In genomic region chr1:94572780-94573179, GRCh38 we compare ENCODE assay signal across 22 cellular contexts. TPM values are rescaled to one million over a fixed set of nuclear protein-coding genes. Genes with fewer than 3 reads are reported as not detected.
"Had no signal": no experiment of that assay in that cellular context is flagged by ENCODE, and none has a peak within 500 bp of the region (broad histone marks: within the 10 kb centered on the region; RNA-seq: fewer than 3 reads in every experiment).

No MANE protein-coding gene starts in this region.

- DNase-seq: IMR-90, NCI-H1092 treated with DMSO at 0.1 percent for 48 hours, NCI-H1436, NCI-H187, NCI-H2029, NCI-H2081 treated with DMSO at 0.1 percent for 48 hours, NCI-H2171, NCI-H226, NCI-H446, NCI-H510A, NCI-H524 treated with DMSO at 0.1 percent for 48 hours, NCI-H69, NCI-H774, PC-3, SHP77, SK-N-SH, SW 1271, T-cell had no signal

- H3K4me2 ChIP-seq: KMS-11, SK-N-SH had no signal

- H3K9ac ChIP-seq: KMS-11, SK-N-SH had no signal

- ATAC-seq: Panc1, PC-3, T-cell had no signal

- H3K27ac ChIP-seq: KMS-11, RWPE1 had no signal

RNA-seq across cellular contexts. Expression of gene F3, which starts 31.2 kb away (rescaled TPM):
- total RNA-seq: OCI-LY7 had no signal
